ENCODE assay signal across 11 cellular contexts in the genomic region with DNA sequence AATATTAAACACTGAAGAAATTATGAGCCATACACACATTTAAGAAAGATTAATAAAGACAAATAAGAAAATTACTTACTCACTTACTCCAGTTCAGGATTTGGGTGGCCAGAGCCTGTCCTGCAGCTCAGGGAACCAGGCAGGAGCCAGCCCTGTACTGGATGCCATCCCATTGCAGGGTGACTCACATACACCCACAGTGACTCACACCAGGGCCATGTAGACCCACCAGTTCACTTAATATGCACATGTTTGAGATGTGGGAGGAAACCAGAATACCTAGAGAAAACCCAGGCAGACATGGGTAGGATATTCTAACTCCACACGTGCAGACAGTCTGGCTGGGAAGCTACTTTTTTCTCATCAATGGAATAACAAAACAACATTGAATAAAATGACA. TPM values are rescaled to one million over a fixed set of nuclear protein-coding genes. Genes with fewer than 3 reads are reported as not detected.
A peak's percentile ranks its signal among the peaks of the same experiment; 100 is the strongest.
DNase-seq lines count a peak whose midpoint lies in the region; ATAC-seq and TF ChIP-seq lines count a peak whose summit lies in the region.
"Had no signal": no experiment of that assay in that cellular context is flagged by ENCODE, and none has a peak within 500 bp of the region (broad histone marks: within the 10 kb centered on the region; RNA-seq: fewer than 3 reads in every experiment).

No MANE protein-coding gene starts in this region.

- H3K27me3 ChIP-seq in neural progenitor cell: no peaks in the 10 kb centered on the region
- H3K27me3 ChIP-seq: right lobe of liver had no signal

- no peak overlapping the region for H3K27ac Mint-ChIP-seq in osteocyte (ENCODE audit: unreplicated experiment)
- no peak overlapping the region for H3K27ac Mint-ChIP-seq in neural progenitor cell
- H3K27ac Mint-ChIP-seq: activated T-helper 1 cell treated with anti-CD3 and anti-CD28 coated beads, Interleukin-12 subunit alpha, Interleukin-12 subunit beta, Interleukin-2, Interleukin-4 antibody, amounts not matched to agents 30 ng/mL and 10 ng/mL and 1 ng/mL, durations not matched to agents 14 hours and 24 hours and 36 hours; IgD-negative memory B cell had no signal

- DNase-seq in 8988T (peak; percentile 35), GM03348 (ENCODE audit: low spot score) (peak; percentile 85), SW480 (ENCODE audit: low spot score) (peak; percentile 85), hepatic stellate cell (ENCODE audit: low spot score) (peak; percentile 68), osteocyte (ENCODE audit: extremely low spot score, unreplicated experiment) (no peak), neural progenitor cell (ENCODE audit: low spot score) (no peak)
- DNase-seq: right lobe of liver had no signal

- no peak overlapping the region for H2AFZ ChIP-seq in neural progenitor cell (replicated peaks)

- no peaks in the 10 kb centered on the region for H4K20me1 ChIP-seq in neural progenitor cell (ENCODE audit: low read depth)

- H3K9me3 ChIP-seq in neural progenitor cell (ENCODE audit: low read depth): no peaks in the 10 kb centered on the region
- H3K9me3 ChIP-seq: right lobe of liver had no signal

- no peak overlapping the region for H3K27ac ChIP-seq in neural progenitor cell
- H3K27ac ChIP-seq: right lobe of liver had no signal

- H3K9ac ChIP-seq in neural progenitor cell: no peak overlapping the region

- peaks cover 10% of the 10 kb centered on the region for H3K4me1 Mint-ChIP-seq in osteocyte (ENCODE audit: unreplicated experiment)
- H3K4me1 Mint-ChIP-seq in neural progenitor cell: no peaks in the 10 kb centered on the region

- H3K4me3 Mint-ChIP-seq in osteocyte (ENCODE audit: unreplicated experiment) (no peak overlapping the region), neural progenitor cell (no peak overlapping the region)
- H3K4me3 Mint-ChIP-seq: activated T-helper 1 cell treated with anti-CD3 and anti-CD28 coated beads, Interleukin-12 subunit alpha, Interleukin-12 subunit beta, Interleukin-2, Interleukin-4 antibody, amounts not matched to agents 30 ng/mL and 10 ng/mL and 1 ng/mL, durations not matched to agents 14 hours and 24 hours and 36 hours; IgD-negative memory B cell had no signal

- H3K9me3 Mint-ChIP-seq in osteocyte (ENCODE audit: unreplicated experiment): no peaks in the 10 kb centered on the region
- no peaks in the 10 kb centered on the region for H3K9me3 Mint-ChIP-seq in neural progenitor cell
- H3K9me3 Mint-ChIP-seq: activated T-helper 1 cell treated with anti-CD3 and anti-CD28 coated beads, Interleukin-12 subunit alpha, Interleukin-12 subunit beta, Interleukin-2, Interleukin-4 antibody, amounts not matched to agents 30 ng/mL and 10 ng/mL and 1 ng/mL, durations not matched to agents 14 hours and 24 hours and 36 hours; IgD-negative memory B cell had no signal

- TF ChIP-seq CTCF in osteocyte (IDR thresholded peaks at IDR 0.05) (no peak), neural progenitor cell (IDR thresholded peaks at IDR 0.05) (no peak)

- H3K27me3 Mint-ChIP-seq in osteocyte (ENCODE audit: unreplicated experiment): peaks cover 8% of the 10 kb centered on the region
- H3K27me3 Mint-ChIP-seq in neural progenitor cell (ENCODE audit: insufficient read depth, low read depth): no peaks in the 10 kb centered on the region

- no peaks in the 10 kb centered on the region for H3K36me3 ChIP-seq in neural progenitor cell
- H3K36me3 ChIP-seq: right lobe of liver had no signal

- H3K79me2 ChIP-seq in neural progenitor cell (ENCODE audit: low read depth): no peaks in the 10 kb centered on the region

- no peak overlapping the region for H3K4me3 ChIP-seq in neural progenitor cell
- H3K4me3 ChIP-seq: right lobe of liver had no signal

- H3K36me3 Mint-ChIP-seq in osteocyte (ENCODE audit: unreplicated experiment): no peaks in the 10 kb centered on the region
- H3K36me3 Mint-ChIP-seq in neural progenitor cell: no peaks in the 10 kb centered on the region

- H3K4me2 ChIP-seq in neural progenitor cell: no peak overlapping the region

- ATAC-seq in GM18520 (IDR thresholded peaks at IDR 0.05; ENCODE audit: unreplicated experiment) (no peak), GM18861 (IDR thresholded peaks at IDR 0.05; ENCODE audit: unreplicated experiment) (no peak)

- no peaks in the 10 kb centered on the region for H3F3A ChIP-seq in neural progenitor cell (ENCODE audit: low read depth)

- no peaks in the 10 kb centered on the region for H3K4me1 ChIP-seq in neural progenitor cell
- H3K4me1 ChIP-seq: right lobe of liver had no signal

RNA-seq across cellular contexts. Expression of a gene that starts 49.6 kb away (rescaled TPM):
- 6.6 and 7.1 TPM in 2 replicates for total RNA-seq in osteocyte
- total RNA-seq in neural progenitor cell (ENCODE audit: low replicate concordance): 0.32 and 0.40 TPM in 2 replicates

Comparison
In these comparisons a context has a peak if more than half of its experiments do, and no peak if none do; other contexts are left out.
1. DNase-seq: peak in 8988T (single experiment), GM03348 (single experiment), SW480 (single experiment) and hepatic stellate cell (single experiment); none in osteocyte (single experiment) and neural progenitor cell (single experiment).